Comparison of ENCODE assay signal across 12 cellular contexts in genomic region chr4:10743357-10743756, GRCh38. TPM values are rescaled to one million over a fixed set of nuclear protein-coding genes. Genes with fewer than 3 reads are reported as not detected.
DNase-seq lines count a peak whose midpoint lies in the region; ATAC-seq and TF ChIP-seq lines count a peak whose summit lies in the region.
"Had no signal": no experiment of that assay in that cellular context is flagged by ENCODE, and none has a peak within 500 bp of the region (broad histone marks: within the 10 kb centered on the region; RNA-seq: fewer than 3 reads in every experiment).

No MANE protein-coding gene starts in this region.

- no peaks in the 10 kb centered on the region for H3K9me3 Mint-ChIP-seq in activated CD8-positive, alpha-beta memory T cell treated with anti-CD3 and anti-CD28 coated beads, Interleukin-2, amount 10 ng/mL, durations not matched to agents 7 days and 5 days (ENCODE audit: low read depth)
- H3K9me3 Mint-ChIP-seq: stimulated activated naive CD8-positive, alpha-beta T cell treated with anti-CD3 and anti-CD28 coated beads, Interleukin-15, amount 100 ng/mL, for 72 hours had no signal

- H3K4me1 Mint-ChIP-seq in activated CD8-positive, alpha-beta memory T cell treated with anti-CD3 and anti-CD28 coated beads, Interleukin-2, amount 10 ng/mL, durations not matched to agents 7 days and 5 days: no peaks in the 10 kb centered on the region
- H3K4me1 Mint-ChIP-seq: stimulated activated naive CD8-positive, alpha-beta T cell treated with anti-CD3 and anti-CD28 coated beads, Interleukin-15, amount 100 ng/mL, for 72 hours had no signal

- no peak overlapping the region for H3K4me3 ChIP-seq in GM12864 (ENCODE audit: low read depth, low read length)
- H3K4me3 ChIP-seq: lung had no signal

- peak; percentile 51 for ATAC-seq in GM19372 (IDR thresholded peaks at IDR 0.05; ENCODE audit: low read depth, unreplicated experiment)
- peak; percentile 54 for ATAC-seq in HG02642 (IDR thresholded peaks at IDR 0.05; ENCODE audit: poor library complexity, unreplicated experiment)
- peak; percentile 68 for ATAC-seq in HG03342 (IDR thresholded peaks at IDR 0.05; ENCODE audit: unreplicated experiment)
- ATAC-seq in activated CD8-positive, alpha-beta memory T cell treated with anti-CD3 and anti-CD28 coated beads, Interleukin-2, amount 10 ng/mL, durations not matched to agents 7 days and 5 days: no peak
- ATAC-seq: stimulated activated naive CD8-positive, alpha-beta T cell treated with anti-CD3 and anti-CD28 coated beads, Interleukin-15, amount 100 ng/mL, for 72 hours had no signal

- no peak overlapping the region for H3K4me3 Mint-ChIP-seq in activated CD8-positive, alpha-beta memory T cell treated with anti-CD3 and anti-CD28 coated beads, Interleukin-2, amount 10 ng/mL, durations not matched to agents 7 days and 5 days
- H3K4me3 Mint-ChIP-seq: stimulated activated naive CD8-positive, alpha-beta T cell treated with anti-CD3 and anti-CD28 coated beads, Interleukin-15, amount 100 ng/mL, for 72 hours had no signal

- no peaks in the 10 kb centered on the region for H3K36me3 Mint-ChIP-seq in activated CD8-positive, alpha-beta memory T cell treated with anti-CD3 and anti-CD28 coated beads, Interleukin-2, amount 10 ng/mL, durations not matched to agents 7 days and 5 days

- no peak for TF ChIP-seq CTCF in GM12864 (IDR thresholded peaks at IDR 0.05; ENCODE audit: low read depth, low read length, missing control alignments)

- H3K27me3 Mint-ChIP-seq in activated CD8-positive, alpha-beta memory T cell treated with anti-CD3 and anti-CD28 coated beads, Interleukin-2, amount 10 ng/mL, durations not matched to agents 7 days and 5 days: no peaks in the 10 kb centered on the region
- H3K27me3 Mint-ChIP-seq: stimulated activated naive CD8-positive, alpha-beta T cell treated with anti-CD3 and anti-CD28 coated beads, Interleukin-15, amount 100 ng/mL, for 72 hours had no signal

- CTCF ChIA-PET in activated CD8-positive, alpha-beta memory T cell treated with anti-CD3 and anti-CD28 coated beads, Interleukin-2, amount 10 ng/mL, durations not matched to agents 7 days and 5 days (lab: Charles Lee): no interaction called here

- H3K27ac Mint-ChIP-seq in activated CD8-positive, alpha-beta memory T cell treated with anti-CD3 and anti-CD28 coated beads, Interleukin-2, amount 10 ng/mL, durations not matched to agents 7 days and 5 days: no peak overlapping the region
- H3K27ac Mint-ChIP-seq: stimulated activated naive CD8-positive, alpha-beta T cell treated with anti-CD3 and anti-CD28 coated beads, Interleukin-15, amount 100 ng/mL, for 72 hours had no signal

- DNase-seq in GM12864 (ENCODE audit: low read depth) (peak; percentile 76), NCI-H748 treated with DMSO at 0.1 percent for 48 hours (lab: John Stamatoyannopoulos, UW) (no peak)
- DNase-seq in activated CD8-positive, alpha-beta memory T cell treated with anti-CD3 and anti-CD28 coated beads, Interleukin-2, amount 10 ng/mL, durations not matched to agents 7 days and 5 days: no peak
- DNase-seq in activated CD4-positive, alpha-beta T cell treated with anti-CD3 and anti-CD28 coated beads for 1 hour: no peak
- DNase-seq in stimulated activated CD8-positive, alpha-beta memory T cell treated with anti-CD3 and anti-CD28 coated beads, Interleukin-4, amount 100 ng/mL, for 48 hours: no peak
- DNase-seq: activated T-cell treated with anti-CD3 and anti-CD28 coated beads, Interleukin-2, amount 50 U/mL, for 48 hours; stimulated activated CD4-positive, alpha-beta T cell treated with anti-CD3 and anti-CD28 coated beads, Interleukin-1b, Interleukin-23, amount 100 ng/mL, for 48 hours; stimulated activated naive CD8-positive, alpha-beta T cell treated with anti-CD3 and anti-CD28 coated beads, Interleukin-15, amount 100 ng/mL, for 72 hours had no signal

RNA-seq across cellular contexts. Expression of gene CLNK, which starts 58.8 kb away (rescaled TPM):
- total RNA-seq in activated CD8-positive, alpha-beta memory T cell treated with anti-CD3 and anti-CD28 coated beads, Interleukin-2, amount 10 ng/mL, durations not matched to agents 7 days and 5 days: under 1 TPM; 0.18 to 0.61 TPM
